ENCODE assay signal across 22 cellular contexts in genomic region chr18:30766053-30766452, GRCh38.
DNase-seq lines count a peak whose midpoint lies in the region; TF ChIP-seq lines count a peak whose summit lies in the region.
"Had no signal": no experiment of that assay in that cellular context is flagged by ENCODE, and none has a peak within 500 bp of the region (broad histone marks: within the 10 kb centered on the region; RNA-seq: fewer than 3 reads in every experiment).

No MANE protein-coding gene starts in this region.

- TF ChIP-seq CTCF in MCF 10A (IDR thresholded peaks at IDR 0.05; ENCODE audit: unreplicated experiment) (no peak), breast epithelium (IDR thresholded peaks at IDR 0.05) (no peak), Calu3 (IDR thresholded peaks at IDR 0.05; ENCODE audit: unreplicated experiment) (no peak)

- H3K4me3 Mint-ChIP-seq in MCF 10A (ENCODE audit: unreplicated experiment): no peak overlapping the region
- H3K4me3 Mint-ChIP-seq in Calu3 (ENCODE audit: low read depth, unreplicated experiment): no peak overlapping the region
- H3K4me3 Mint-ChIP-seq: B cell; CD4-positive, alpha-beta T cell; CD8-positive, alpha-beta T cell had no signal

- intact Hi-C loops in MCF 10A (cut with micrococcal nuclease): no loop called here
- intact Hi-C loops in breast epithelium (cut with DNase I; ENCODE audit: low total_unique reads): no loop called here
- intact Hi-C loops in Calu3 (cut with micrococcal nuclease; ENCODE audit: unreplicated experiment): no loop called here

- H3K27ac ChIP-seq in breast epithelium: no peak overlapping the region
- H3K27ac ChIP-seq: 22Rv1; A549; BLaER1 treated with 17β-estradiol and CSF1 and Interleukin-3, amounts not matched to agents 10 nM and 100 nM; C4-2B had no signal

- CTCF ChIA-PET in MCF 10A (lab: Yijun Ruan, JAX): no interaction called here
- CTCF ChIA-PET in Calu3 (lab: Charles Lee): no interaction called here

- no peaks in the 10 kb centered on the region for H3K27me3 Mint-ChIP-seq in MCF 10A (ENCODE audit: insufficient read depth, unreplicated experiment)
- no peaks in the 10 kb centered on the region for H3K27me3 Mint-ChIP-seq in Calu3 (ENCODE audit: unreplicated experiment)
- H3K27me3 Mint-ChIP-seq: B cell; CD4-positive, alpha-beta T cell had no signal

- POLR2A ChIA-PET in MCF 10A (lab: Yijun Ruan, JAX): interaction anchor here (0.9 to 2.3 kb wide), 2 partner anchors 9 to 15 kb away, joined by 3 to 9 read pairs; no protein-coding TSS in a partner anchor

- no peaks in the 10 kb centered on the region for H3K4me1 Mint-ChIP-seq in MCF 10A (ENCODE audit: insufficient read depth, unreplicated experiment)
- no peaks in the 10 kb centered on the region for H3K4me1 Mint-ChIP-seq in Calu3 (ENCODE audit: low read depth, unreplicated experiment)
- H3K4me1 Mint-ChIP-seq: B cell had no signal

- H3K36me3 ChIP-seq in breast epithelium: no peaks in the 10 kb centered on the region
- H3K36me3 ChIP-seq: BLaER1 treated with 17β-estradiol and CSF1 and Interleukin-3, amounts not matched to agents 10 nM and 100 nM had no signal

- no peaks in the 10 kb centered on the region for H3K4me1 ChIP-seq in breast epithelium
- H3K4me1 ChIP-seq: A549; BLaER1 treated with 17β-estradiol and CSF1 and Interleukin-3, amounts not matched to agents 10 nM and 100 nM; Caco-2 had no signal

- no peaks in the 10 kb centered on the region for H3K27me3 ChIP-seq in breast epithelium
- H3K27me3 ChIP-seq: BLaER1 treated with 17β-estradiol and CSF1 and Interleukin-3, amounts not matched to agents 10 nM and 100 nM had no signal

- no peaks in the 10 kb centered on the region for H3K9me3 ChIP-seq in breast epithelium
- H3K9me3 ChIP-seq: A549, Caco-2 had no signal

- no peak overlapping the region for H3K4me3 ChIP-seq in breast epithelium
- H3K4me3 ChIP-seq: A549; BLaER1 treated with 17β-estradiol and CSF1 and Interleukin-3, amounts not matched to agents 10 nM and 100 nM; GM12878 had no signal

- H3K27ac Mint-ChIP-seq in MCF 10A (ENCODE audit: low read depth, unreplicated experiment): no peak overlapping the region
- no peak overlapping the region for H3K27ac Mint-ChIP-seq in Calu3 (ENCODE audit: unreplicated experiment)
- H3K27ac Mint-ChIP-seq: B cell; CD4-positive, alpha-beta T cell; CD8-positive, alpha-beta T cell had no signal

- peak; percentile 74 for DNase-seq in MCF 10A (ENCODE audit: unreplicated experiment)
- DNase-seq in breast epithelium (ENCODE audit: low spot score in 2 of 2): no peak
- DNase-seq in astrocyte of the hippocampus (ENCODE audit: low read depth, low spot score): peak; percentile 20
- DNase-seq in Calu3: no peak
- no peak for DNase-seq in stimulated activated CD4-positive, alpha-beta T cell treated with anti-CD3 and anti-CD28 coated beads, Interleukin-4, amount 100 ng/mL, for 1 hour
- DNase-seq: AML-193; Caco-2; CD4-positive, alpha-beta T cell; CD8-positive, alpha-beta T cell; DMS 273 treated with DMSO at 0.1 percent for 48 hours; DMS153; DMS53; DMS79; DND-41; EL; GDM1 had no signal

- H3K36me3 Mint-ChIP-seq in MCF 10A (ENCODE audit: insufficient read depth, unreplicated experiment) (no peaks in the 10 kb centered on the region), Calu3 (ENCODE audit: insufficient read depth, unreplicated experiment) (no peaks in the 10 kb centered on the region)
- H3K36me3 Mint-ChIP-seq: CD8-positive, alpha-beta T cell had no signal

- BruUV-seq in MCF 10A (replicated peaks; lab: Mats Ljungman, UMichigan) (no TSS peak), Calu3 (replicated peaks; lab: Mats Ljungman, UMichigan) (no TSS peak)

- TF ChIP-seq POLR2A in breast epithelium (IDR thresholded peaks at IDR 0.05): no peak

- H3K9me3 Mint-ChIP-seq in MCF 10A (ENCODE audit: unreplicated experiment) (no peaks in the 10 kb centered on the region), Calu3 (ENCODE audit: low read depth, unreplicated experiment) (peaks cover 3% of the 10 kb centered on the region)

Comparison
In these comparisons a context has a peak if more than half of its experiments do, and no peak if none do; other contexts are left out.
1. DNase-seq: peak in MCF 10A (single experiment) and astrocyte of the hippocampus (single experiment); none in breast epithelium (0 of 2), Calu3 (single experiment) and stimulated activated CD4-positive, alpha-beta T cell treated with anti-CD3 and anti-CD28 coated beads, Interleukin-4, amount 100 ng/mL, for 1 hour (single experiment).